15 cellular contexts compared by ENCODE assay signal in genomic region chr20:11056414-11056813, GRCh38.
DNase-seq lines count a peak whose midpoint lies in the region; ATAC-seq lines count a peak whose summit lies in the region.
"Had no signal": no experiment of that assay in that cellular context is flagged by ENCODE, and none has a peak within 500 bp of the region (broad histone marks: within the 10 kb centered on the region; RNA-seq: fewer than 3 reads in every experiment).

No MANE protein-coding gene starts in this region.

- no peaks in the 10 kb centered on the region for H3K27me3 ChIP-seq in BLaER1
- H3K27me3 ChIP-seq: SJCRH30 had no signal

- H3K4me1 ChIP-seq in BLaER1, result peaks cover 24% of the 10 kb centered on the region

- peak; percentile 86 for ATAC-seq in GM18870 (IDR thresholded peaks at IDR 0.05; ENCODE audit: unreplicated experiment)
- ATAC-seq in HG03097 (IDR thresholded peaks at IDR 0.05; ENCODE audit: low FRiP score, unreplicated experiment), result peak; percentile 62
- no peak for ATAC-seq in HG03520 (IDR thresholded peaks at IDR 0.05; ENCODE audit: unreplicated experiment)
- no peak for ATAC-seq in GM19035 (IDR thresholded peaks at IDR 0.05; ENCODE audit: unreplicated experiment)
- ATAC-seq: K562 had no signal

- H3K9me3 ChIP-seq in BLaER1, result no peaks in the 10 kb centered on the region
- H3K9me3 ChIP-seq: SJCRH30 had no signal

- no peak overlapping the region for H3K27ac ChIP-seq in BLaER1
- H3K27ac ChIP-seq: SJCRH30 had no signal

- no peak overlapping the region for H3K4me3 ChIP-seq in BLaER1
- H3K4me3 ChIP-seq: K562, SJCRH30 had no signal

- H4K20me1 ChIP-seq in BLaER1, result no peaks in the 10 kb centered on the region

- DNase-seq in left kidney (ENCODE audit: low read depth, low spot score) (peak; percentile 19), HuH-7 (ENCODE audit: low spot score) (no peak), DMS153 treated with DMSO at 0.1 percent for 48 hours (lab: John Stamatoyannopoulos, UW; ENCODE audit: unreplicated experiment) (no peak)
- DNase-seq: C1 segment of cervical spinal cord; CD8-positive, alpha-beta memory T cell; MV-4-11; NCI-H2171; NCI-H526; SJCRH30 had no signal

- no peak overlapping the region for H3K9ac ChIP-seq in BLaER1

- peak overlapping the region; percentile 42 for H3K4me2 ChIP-seq in BLaER1

- H3K36me3 ChIP-seq in BLaER1, result no peaks in the 10 kb centered on the region
- H3K36me3 ChIP-seq: SJCRH30 had no signal

Comparison
In these comparisons a context has a peak if more than half of its experiments do, and no peak if none do; other contexts are left out.
1. ATAC-seq: peak in GM18870 (single experiment) and HG03097 (single experiment); none in HG03520 (single experiment) and GM19035 (single experiment).